ENCODE assay signal across 9 cellular contexts in the genomic region with DNA sequence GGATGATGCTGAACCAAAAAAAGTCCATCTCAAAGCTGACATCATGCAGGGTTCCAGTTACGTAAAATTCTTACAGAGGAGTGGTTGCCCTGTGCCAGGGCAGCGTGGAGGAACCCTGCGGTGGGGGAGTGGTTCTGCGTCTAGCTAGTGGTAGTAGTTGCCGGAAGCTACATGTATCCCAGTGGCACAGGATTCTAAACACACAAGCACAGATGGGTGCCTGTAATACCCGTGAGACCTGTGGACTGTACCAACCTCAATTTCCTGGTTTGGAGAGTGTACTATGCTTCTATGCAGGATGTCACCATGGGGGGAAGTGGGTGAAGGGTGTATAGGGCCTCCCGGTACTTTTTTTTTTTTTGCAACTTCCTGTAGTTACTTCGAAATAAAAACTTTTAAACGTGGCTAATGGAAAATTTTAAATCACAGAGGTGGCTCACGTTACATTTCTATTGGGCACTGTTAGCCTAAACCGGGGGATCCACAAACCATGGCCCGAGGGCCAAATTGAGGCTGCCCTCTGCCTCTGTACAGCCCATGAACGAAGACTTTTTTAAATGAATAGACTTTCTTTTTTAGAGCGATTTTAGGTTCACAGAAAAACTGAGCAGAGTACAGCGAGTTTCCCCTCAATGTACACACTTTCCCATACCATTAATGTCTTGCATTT. TPM values are rescaled to one million over a fixed set of nuclear protein-coding genes. Genes with fewer than 3 reads are reported as not detected.
A peak's percentile ranks its signal among the peaks of the same experiment; 100 is the strongest.
DNase-seq lines count a peak whose midpoint lies in the region; ATAC-seq, FAIRE-seq and TF ChIP-seq lines count a peak whose summit lies in the region.
"Had no signal": no experiment of that assay in that cellular context is flagged by ENCODE, and none has a peak within 500 bp of the region (broad histone marks: within the 10 kb centered on the region; RNA-seq: fewer than 3 reads in every experiment).

No MANE protein-coding gene starts in this region.

- H3K4me3 Mint-ChIP-seq in mesothelial cell of epicardium, result no peak overlapping the region
- H3K4me3 Mint-ChIP-seq in progenitor cell of endocrine pancreas (ENCODE audit: low read depth), result no peak overlapping the region

- H3K4me2 ChIP-seq in A549, result no peak overlapping the region

- no peaks in the 10 kb centered on the region for H3K36me3 ChIP-seq in sigmoid colon

- peaks cover 15% of the 10 kb centered on the region for H3K36me3 Mint-ChIP-seq in mesothelial cell of epicardium
- peaks cover 12% of the 10 kb centered on the region for H3K36me3 Mint-ChIP-seq in progenitor cell of endocrine pancreas (ENCODE audit: insufficient read depth)

- H3K9me3 Mint-ChIP-seq in mesothelial cell of epicardium (no peaks in the 10 kb centered on the region), progenitor cell of endocrine pancreas (ENCODE audit: low read depth) (no peaks in the 10 kb centered on the region)

- CTCF ChIA-PET in A549 (lab: Yijun Ruan, JAX), result interaction anchor here (0.7 to 4.7 kb wide), 6 partner anchors 9 to 578 kb away, joined by 3 to 38 read pairs (median 6); no protein-coding TSS in a partner anchor

- POLR2A ChIA-PET in A549 (lab: Yijun Ruan, JAX), result interaction anchor here (0.6 kb wide), 1 partner anchor 13 kb away, joined by 3 read pairs; no protein-coding TSS in a partner anchor

- intact Hi-C loops in sigmoid colon (cut with DNase I), result no loop called here

- H3K4me1 Mint-ChIP-seq in mesothelial cell of epicardium (peaks cover 20% of the 10 kb centered on the region), progenitor cell of endocrine pancreas (ENCODE audit: low read depth) (peaks cover 20% of the 10 kb centered on the region)

- H3K9me3 ChIP-seq in A549 (no peaks in the 10 kb centered on the region), sigmoid colon (no peaks in the 10 kb centered on the region)

- H3K27me3 Mint-ChIP-seq in mesothelial cell of epicardium (ENCODE audit: low read depth) (no peaks in the 10 kb centered on the region), progenitor cell of endocrine pancreas (no peaks in the 10 kb centered on the region)

- DNase-seq in A549 (ENCODE audit: low read depth in 1 of 2, low spot score in 1 of 2), result no peak
- peak; percentile 73 for DNase-seq in NK-92 treated with Interleukin-12 subunit alpha and Interleukin-12 subunit beta, amount 100 ng/mL, for 24 hours (lab: John Stamatoyannopoulos, UW)
- peak; percentile 69 for DNase-seq in activated T-cell treated with anti-CD3 and anti-CD28 coated beads, Interleukin-2, amount 50 U/mL, for 1 hour
- no peak for DNase-seq in mesothelial cell of epicardium (ENCODE audit: low spot score in 2 of 2, unreplicated experiment in 2 of 2)
- no peak for DNase-seq in medulla oblongata (ENCODE audit: extremely low spot score)
- no peak for DNase-seq in progenitor cell of endocrine pancreas (ENCODE audit: low spot score, unreplicated experiment)
- no peak for DNase-seq in sigmoid colon
- DNase-seq: occipital lobe had no signal

- 76% methylated on average over 15 of the region's 15 CpGs for WGBS in A549 (ENCODE audit: missing lambda C conversion rate)
- 49 to 77% methylated on average over 15 of the region's 15 CpGs for WGBS in sigmoid colon, 2 donors

- no peak for TF ChIP-seq CTCF in A549 (IDR thresholded peaks at IDR 0.05)
- no peak for TF ChIP-seq CTCF in mesothelial cell of epicardium (IDR thresholded peaks at IDR 0.05; ENCODE audit: unreplicated experiment)
- TF ChIP-seq CTCF in progenitor cell of endocrine pancreas (IDR thresholded peaks at IDR 0.05; ENCODE audit: unreplicated experiment), result no peak
- TF ChIP-seq CTCF in sigmoid colon (IDR thresholded peaks at IDR 0.05), result no peak

- H3K27me3 ChIP-seq in sigmoid colon, result no peaks in the 10 kb centered on the region

- no peak for TF ChIP-seq POLR2A in A549 (IDR thresholded peaks at IDR 0.05; ENCODE audit: low read length)
- no peak for TF ChIP-seq POLR2A in sigmoid colon (IDR thresholded peaks at IDR 0.05)

- H3K4me1 ChIP-seq in A549 (peaks cover 33% of the 10 kb centered on the region), sigmoid colon (peaks cover 1 to 25% (median 22%) of the 10 kb centered on the region in 4 donors)

- H3K27ac Mint-ChIP-seq in mesothelial cell of epicardium, result peak overlapping the region; percentile 34
- no peak overlapping the region for H3K27ac Mint-ChIP-seq in progenitor cell of endocrine pancreas

- FAIRE-seq in A549 (lab: Jason Lieb, UNC), result no peak

- H3K27ac ChIP-seq in A549, result peak overlapping the region; percentile 28 to 48; a peak in 3 of 6 replicates
- H3K27ac ChIP-seq in sigmoid colon, result no peak overlapping the region

- H3K4me3 ChIP-seq in A549 (no peak overlapping the region), sigmoid colon (no peak overlapping the region)

- no peak for TF ChIP-seq RAD21 in A549 (conservative IDR thresholded peaks at IDR 0.05 in 1 of 2, IDR thresholded peaks at IDR 0.05 in 1 of 2)

- TF ChIP-seq EP300 in A549 (IDR thresholded peaks at IDR 0.05) (no peak), sigmoid colon (IDR thresholded peaks at IDR 0.05) (no peak)

- no peak for ATAC-seq in A549
- ATAC-seq in GM19324 (IDR thresholded peaks at IDR 0.05; ENCODE audit: low FRiP score, unreplicated experiment), result no peak

TF ChIP-seq in A549, 52 proteins besides CTCF, POLR2A, EP300 and RAD21:
- TF ChIP-seq JUNB (IDR thresholded peaks at IDR 0.05) (no peak), NPAS2 (CRISPR knock-in tag; IDR thresholded peaks at IDR 0.05; ENCODE audit: borderline replicate concordance) (no peak), RNF2 (IDR thresholded peaks at IDR 0.05; ENCODE audit: borderline replicate concordance, low read depth) (no peak), EHMT2 (IDR thresholded peaks at IDR 0.05; ENCODE audit: low read depth) (no peak), HOXA7 (CRISPR knock-in tag; IDR thresholded peaks at IDR 0.05) (no peak), NR3C1 (IDR thresholded peaks at IDR 0.05) (no peak), CBX2 (IDR thresholded peaks at IDR 0.05; ENCODE audit: borderline replicate concordance, low read depth) (no peak), HEYL (CRISPR knock-in tag; IDR thresholded peaks at IDR 0.05) (no peak), KDM5A (IDR thresholded peaks at IDR 0.05) (no peak), MAZ (IDR thresholded peaks at IDR 0.05; ENCODE audit: borderline replicate concordance, low read depth, low read length) (no peak), MYC (IDR thresholded peaks at IDR 0.05; ENCODE audit: borderline replicate concordance, low read length) (no peak), TFCP2L1 (CRISPR knock-in tag; IDR thresholded peaks at IDR 0.05) (no peak)
- TF ChIP-seq, protein P1, sequence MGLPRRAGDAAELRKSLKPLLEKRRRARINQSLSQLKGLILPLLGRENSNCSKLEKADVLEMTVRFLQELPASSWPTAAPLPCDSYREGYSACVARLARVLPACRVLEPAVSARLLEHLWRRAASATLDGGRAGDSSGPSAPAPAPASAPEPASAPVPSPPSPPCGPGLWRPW (IDR thresholded peaks at IDR 0.05), result no peak
- TF ChIP-seq, protein P2, sequence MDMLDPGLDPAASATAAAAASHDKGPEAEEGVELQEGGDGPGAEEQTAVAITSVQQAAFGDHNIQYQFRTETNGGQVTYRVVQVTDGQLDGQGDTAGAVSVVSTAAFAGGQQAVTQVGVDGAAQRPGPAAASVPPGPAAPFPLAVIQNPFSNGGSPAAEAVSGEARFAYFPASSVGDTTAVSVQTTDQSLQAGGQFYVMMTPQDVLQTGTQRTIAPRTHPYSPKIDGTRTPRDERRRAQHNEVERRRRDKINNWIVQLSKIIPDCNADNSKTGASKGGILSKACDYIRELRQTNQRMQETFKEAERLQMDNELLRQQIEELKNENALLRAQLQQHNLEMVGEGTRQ (IDR thresholded peaks at IDR 0.05), result no peak
TF ChIP-seq in A549: peak in this region for 0.

RNA-seq across cellular contexts. Expression of a gene that starts 38.5 kb away (rescaled TPM):
- polyA plus RNA-seq in A549 (2011; rRNA removed) (8.9 and 12.9 TPM in 2 replicates), A549 (2017; fragmentation: RNase III; extraction: RNeasy Plus Mini Kit Qiagen cat#74134 plus additional on column Dnase treatment) (11.5 to 12.5 TPM (median 12.3 TPM) in 3 replicates), sigmoid colon (10 to 100 TPM in 1 of 3 donors, 1 to 10 TPM in 2; 3.6 to 17.2 (median 4.2) TPM)
- polyA plus RNA-seq in A549 (2012; cell fraction: cytosol; rRNA removed), result 5.8 and 7.4 TPM in 2 replicates
- 13.9 and 15.8 TPM in 2 replicates for polyA plus RNA-seq in A549 (2012; cell fraction: nucleus; rRNA removed)
- 22.2 and 28.2 TPM in 2 replicates for polyA minus RNA-seq in A549 (2011; rRNA and poly(A)+ RNA removed)
- total RNA-seq in mesothelial cell of epicardium (69.8 to 76.0 TPM (median 73.2 TPM) in 3 replicates), progenitor cell of endocrine pancreas (85.1 and 87.9 TPM in 2 replicates), sigmoid colon (10 to 100 TPM; 15.1 to 21.9 (median 16.2) TPM)

RNA-seq across cellular contexts. Expression of a gene that starts 39.3 kb away (rescaled TPM):
- polyA plus RNA-seq in A549 (2011; rRNA removed), result 4.3 and 5.9 TPM in 2 replicates
- 5.2 and 5.8 TPM in 2 replicates for polyA plus RNA-seq in A549 (2012; cell fraction: cytosol; rRNA removed)
- polyA plus RNA-seq in A549 (2012; cell fraction: nucleus; rRNA removed), result 15.3 and 16.1 TPM in 2 replicates
- polyA plus RNA-seq in A549 (2017; fragmentation: RNase III; extraction: RNeasy Plus Mini Kit Qiagen cat#74134 plus additional on column Dnase treatment), result 8.2 to 12.6 TPM (median 11.3 TPM) in 3 replicates
- 5.4 and 9.5 TPM in 2 replicates for polyA minus RNA-seq in A549 (2011; rRNA and poly(A)+ RNA removed)
- total RNA-seq in mesothelial cell of epicardium, result 20.6 to 25.9 TPM (median 23.5 TPM) in 3 replicates
- total RNA-seq in progenitor cell of endocrine pancreas, result 26.9 and 28.0 TPM in 2 replicates
- 10 to 100 TPM in 1 of 4 donors, 1 to 10 TPM in 3; 5.3 to 25.8 (median 6.4) TPM for total RNA-seq in sigmoid colon
- polyA plus RNA-seq in sigmoid colon, result 1 to 10 TPM in 1 of 3 donors, not detected in 2; 1.4 TPM

Comparison
In these comparisons a context has a peak if more than half of its experiments do, and no peak if none do; other contexts are left out.
1. DNase-seq: peak in NK-92 treated with Interleukin-12 subunit alpha and Interleukin-12 subunit beta, amount 100 ng/mL, for 24 hours (single experiment) and activated T-cell treated with anti-CD3 and anti-CD28 coated beads, Interleukin-2, amount 50 U/mL, for 1 hour (single experiment); none in A549 (0 of 2), mesothelial cell of epicardium (0 of 2), medulla oblongata (single experiment), progenitor cell of endocrine pancreas (single experiment) and sigmoid colon (single experiment).
2. H3K27ac ChIP-seq: peak in A549 (2 of 2); none in sigmoid colon (0 of 4).